Comparison of ENCODE assay signal across 8 cellular contexts in genomic region chr20:31663838-31664695, GRCh38. TPM values are rescaled to one million over a fixed set of nuclear protein-coding genes. Genes with fewer than 3 reads are reported as not detected.
DNase-seq lines count a peak whose midpoint lies in the region; ATAC-seq and TF ChIP-seq lines count a peak whose summit lies in the region.

No MANE protein-coding gene starts in this region.

- DNase-seq in ELF-1 (ENCODE audit: low read depth, low spot score) (peak; percentile 47), NCI-H345 treated with DMSO at 0.1 percent for 48 hours (lab: John Stamatoyannopoulos, UW; ENCODE audit: unreplicated experiment) (peak; percentile 97), endothelial cell (ENCODE audit: low spot score) (no peak), prostate gland (ENCODE audit: low spot score) (peak; percentile 88), smooth muscle cell (lab: John Stamatoyannopoulos, UW; ENCODE audit: unreplicated experiment) (no peak), GM20000 (ENCODE audit: low spot score) (no peak)

- intact Hi-C loops in prostate gland (cut with DNase I), result no loop called here

- peaks cover 9% of the 10 kb centered on the region for H3K27me3 Mint-ChIP-seq in endothelial cell (ENCODE audit: unreplicated experiment)

- peaks cover 5% of the 10 kb centered on the region for H3K79me2 ChIP-seq in smooth muscle cell (ENCODE audit: low read depth)

- H3K27ac ChIP-seq in prostate gland (peak overlapping the region; percentile 78 to 91), smooth muscle cell (ENCODE audit: low read depth) (no peak overlapping the region)

- TF ChIP-seq POLR2A in prostate gland (IDR thresholded peaks at IDR 0.05), result no peak

- H3K4me2 ChIP-seq in smooth muscle cell, result no peak overlapping the region

- no peak overlapping the region for H2AFZ ChIP-seq in smooth muscle cell (ENCODE audit: low read depth)

- H3K4me1 Mint-ChIP-seq in endothelial cell (ENCODE audit: unreplicated experiment), result peaks cover 33% of the 10 kb centered on the region

- H3K9me3 Mint-ChIP-seq in endothelial cell (ENCODE audit: unreplicated experiment), result no peaks in the 10 kb centered on the region

- TF ChIP-seq CTCF in endothelial cell (IDR thresholded peaks at IDR 0.05; ENCODE audit: unreplicated experiment) (no peak), prostate gland (IDR thresholded peaks at IDR 0.05) (no peak), smooth muscle cell (IDR thresholded peaks at IDR 0.05; ENCODE audit: borderline replicate concordance, insufficient read depth, poor library complexity, severe bottlenecking) (no peak), GM20000 (IDR thresholded peaks at IDR 0.05; ENCODE audit: extremely low read depth, missing control alignments) (no peak)

- H3K9me3 ChIP-seq in prostate gland (no peaks in the 10 kb centered on the region), smooth muscle cell (replicated peaks; ENCODE audit: low read depth) (no peaks in the 10 kb centered on the region)

- H3K36me3 ChIP-seq in prostate gland, result peaks cover 0 to 6% of the 10 kb centered on the region in 2 donors
- no peaks in the 10 kb centered on the region for H3K36me3 ChIP-seq in smooth muscle cell (ENCODE audit: low read depth)

- H3K4me1 ChIP-seq in prostate gland (replicated peaks), result peaks cover 30% of the 10 kb centered on the region
- H3K4me1 ChIP-seq in smooth muscle cell (ENCODE audit: low read depth), result peaks cover 3% of the 10 kb centered on the region

- no peaks in the 10 kb centered on the region for H3F3A ChIP-seq in smooth muscle cell (ENCODE audit: low read depth)

- no peak for ATAC-seq in GM21367 (IDR thresholded peaks at IDR 0.05; ENCODE audit: unreplicated experiment)
- ATAC-seq in HG02970 (IDR thresholded peaks at IDR 0.05; ENCODE audit: low FRiP score, unreplicated experiment), result no peak

- no peak overlapping the region for H3K4me3 Mint-ChIP-seq in endothelial cell (ENCODE audit: unreplicated experiment)

- H3K27me3 ChIP-seq in prostate gland (replicated peaks; ENCODE audit: insufficient read depth), result no peaks in the 10 kb centered on the region
- H3K27me3 ChIP-seq in smooth muscle cell (ENCODE audit: low read depth), result no peaks in the 10 kb centered on the region

- H3K4me3 ChIP-seq in prostate gland, result no peak overlapping the region
- no peak overlapping the region for H3K4me3 ChIP-seq in smooth muscle cell

- H3K9ac ChIP-seq in smooth muscle cell (ENCODE audit: low read depth), result no peak overlapping the region

- peaks cover 22% of the 10 kb centered on the region for H3K36me3 Mint-ChIP-seq in endothelial cell (ENCODE audit: low read depth, unreplicated experiment)

- 18% methylated on average over 11 of the region's 11 CpGs for WGBS in prostate gland
- 92% methylated on average over 11 of the region's 11 CpGs for WGBS in smooth muscle cell (ENCODE audit: low lambda C conversion rate)

- H4K20me1 ChIP-seq in smooth muscle cell (ENCODE audit: low read depth), result peaks cover 15% of the 10 kb centered on the region

- peak overlapping the region; percentile 32 for H3K27ac Mint-ChIP-seq in endothelial cell (ENCODE audit: unreplicated experiment)

RNA-seq across cellular contexts. Expression of gene COX4I2, which starts 26.4 kb away (rescaled TPM):
- not detected for total RNA-seq in endothelial cell (ENCODE audit: unreplicated experiment)
- total RNA-seq in prostate gland, result 1 to 10 TPM in 1 of 2 donors, under 1 TPM in 1; 0.41 to 3.6 TPM
- total RNA-seq in smooth muscle cell, result not detected in 2 replicates
- polyA plus RNA-seq in smooth muscle cell, result 0.80 and 2.1 TPM in 2 replicates

RNA-seq across cellular contexts. Expression of gene BCL2L1, which starts 58.6 kb away (rescaled TPM):
- total RNA-seq in endothelial cell (ENCODE audit: unreplicated experiment) (52.9 TPM), prostate gland (100 to 1,000 TPM; 127 to 155 TPM), smooth muscle cell (35.5 and 47.0 TPM in 2 replicates)
- 24.8 and 41.1 TPM in 2 replicates for polyA plus RNA-seq in smooth muscle cell

RNA-seq across cellular contexts. Expression of gene ID1, which starts 59.0 kb away (rescaled TPM):
- 85.2 TPM for total RNA-seq in endothelial cell (ENCODE audit: unreplicated experiment)
- 100 to 1,000 TPM; 356 to 514 TPM for total RNA-seq in prostate gland
- total RNA-seq in smooth muscle cell, result 396 and 414 TPM in 2 replicates
- polyA plus RNA-seq in smooth muscle cell, result 87.6 and 182 TPM in 2 replicates

Comparison
In these comparisons a context has a peak if more than half of its experiments do, and no peak if none do; other contexts are left out.
1. DNase-seq: peak in ELF-1 (single experiment), NCI-H345 treated with DMSO at 0.1 percent for 48 hours (single experiment) and prostate gland (single experiment); none in endothelial cell (single experiment), smooth muscle cell (single experiment) and GM20000 (single experiment).